In the genomic region with DNA sequence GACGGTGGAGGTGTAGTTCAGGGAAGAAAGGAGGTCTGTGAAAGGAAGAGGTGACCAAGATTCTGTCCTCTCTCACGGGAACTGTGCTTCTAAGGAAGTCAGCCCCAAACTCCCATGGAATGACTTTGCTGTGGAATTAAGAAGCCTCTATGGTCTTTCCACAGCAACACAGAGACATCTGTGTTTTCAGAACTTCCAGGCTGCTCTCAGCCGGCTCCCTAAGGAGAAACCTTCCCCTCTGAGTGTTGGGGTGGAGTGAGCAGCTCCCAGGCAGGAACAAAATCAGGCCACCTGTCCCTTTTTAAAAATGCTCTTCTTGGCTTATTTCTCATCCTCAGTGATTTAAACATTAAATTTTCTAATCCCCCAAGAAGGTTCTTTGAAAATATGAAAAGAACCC, we compare ENCODE assay signal across 1 cellular context.
TF ChIP-seq lines count a peak whose summit lies in the region.

No MANE protein-coding gene starts in this region.

TF ChIP-seq in IMR-90, 13 proteins besides CTCF, POLR2A, EP300 and RAD21 (continued from another document):
- TF ChIP-seq CEBPB (IDR thresholded peaks at IDR 0.05; ENCODE audit: low read depth, low read length), result no peak
- TF ChIP-seq RCOR1 (IDR thresholded peaks at IDR 0.05; ENCODE audit: insufficient replicate concordance, low read length), result no peak
- no peak for TF ChIP-seq MAFK (IDR thresholded peaks at IDR 0.05; ENCODE audit: low read depth, low read length)
- TF ChIP-seq NFE2L2 (IDR thresholded peaks at IDR 0.05; ENCODE audit: low read depth, low read length), result no peak
